8 cellular contexts compared by ENCODE assay signal in the genomic region with DNA sequence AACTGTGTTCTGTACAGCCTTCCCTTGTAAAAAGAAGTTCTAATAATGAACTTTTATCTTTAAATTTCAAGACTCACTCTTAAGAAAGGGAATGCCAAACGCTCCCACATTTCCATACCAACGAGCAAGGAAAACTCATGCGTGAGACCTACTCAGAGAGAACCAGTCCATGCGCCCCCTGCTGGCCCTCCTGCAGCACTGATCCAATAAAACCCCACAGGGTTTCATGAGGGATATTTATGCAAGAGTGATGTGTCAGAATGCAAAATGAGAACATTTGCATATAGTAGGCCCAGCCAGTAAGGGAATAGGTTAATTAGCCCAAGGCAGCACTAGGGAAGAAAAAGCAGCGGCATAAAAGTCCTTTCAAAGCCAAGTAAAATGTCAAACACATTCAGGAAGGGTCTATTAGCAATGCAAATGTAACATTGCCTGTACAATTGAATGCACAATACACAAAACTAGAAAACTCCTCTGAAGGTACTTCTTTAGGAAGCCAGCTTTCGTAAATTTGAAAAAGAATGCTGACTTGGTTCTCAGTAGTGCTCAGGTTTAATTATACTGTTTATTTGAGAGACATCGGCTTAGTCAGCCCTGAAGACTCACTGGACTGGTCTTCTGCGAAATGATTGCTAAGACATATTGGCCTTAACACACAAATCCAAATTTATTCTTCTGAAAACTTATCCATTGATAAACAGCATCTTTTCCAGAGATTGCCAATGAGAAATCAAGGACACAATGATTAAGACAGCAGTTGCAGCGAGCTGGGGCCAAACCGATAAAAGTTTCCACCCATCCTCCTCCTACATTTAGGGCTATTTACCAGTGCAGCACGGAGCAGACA.
DNase-seq lines count a peak whose midpoint lies in the region; ATAC-seq, FAIRE-seq and TF ChIP-seq lines count a peak whose summit lies in the region.

No MANE protein-coding gene starts in this region.

- H3K27me3 Mint-ChIP-seq in CD14-positive monocyte (ENCODE audit: low read depth in 3 of 3) (no peaks in the 10 kb centered on the region), osteocyte (ENCODE audit: unreplicated experiment) (no peaks in the 10 kb centered on the region), type B pancreatic cell (no peaks in the 10 kb centered on the region)

- intact Hi-C loops in CD14-positive monocyte (cut with micrococcal nuclease): loop anchor here (2.0 to 10.0 kb wide), 5 partner anchors 76 to 635 kb away; no protein-coding TSS in a partner anchor

- H3K27ac Mint-ChIP-seq in CD14-positive monocyte (no peak overlapping the region), osteocyte (ENCODE audit: unreplicated experiment) (no peak overlapping the region), type B pancreatic cell (no peak overlapping the region)

- DNase-seq in CD14-positive monocyte (ENCODE audit: low spot score): peak; percentile 64
- DNase-seq in HuH-7.5 (ENCODE audit: low spot score): peak; percentile 67
- peak; percentile 87 for DNase-seq in RKO (ENCODE audit: low spot score)
- DNase-seq in activated T-helper 9 cell treated with anti-CD3 and anti-CD28 coated beads, Interleukin-2, amount 50 U/mL, for 16 hours (ENCODE audit: low read depth): peak; percentile 62
- DNase-seq in frontal cortex (ENCODE audit: low spot score in 2 of 2): peak; percentile 71 to 73
- no peak for DNase-seq in osteocyte (ENCODE audit: extremely low spot score, unreplicated experiment)
- DNase-seq in type B pancreatic cell (ENCODE audit: extremely low spot score, unreplicated experiment): no peak

- peak; percentile 49 for ATAC-seq in GM19324 (IDR thresholded peaks at IDR 0.05; ENCODE audit: low FRiP score, unreplicated experiment)

- H3K4me1 Mint-ChIP-seq in CD14-positive monocyte (peaks cover 12% of the 10 kb centered on the region), osteocyte (ENCODE audit: unreplicated experiment) (peaks cover 23% of the 10 kb centered on the region), type B pancreatic cell (ENCODE audit: unreplicated experiment) (peaks cover 11% of the 10 kb centered on the region)

- H3K9me3 Mint-ChIP-seq in CD14-positive monocyte (peaks cover 0 to 3% (median 2%) of the 10 kb centered on the region in 7 donors), osteocyte (ENCODE audit: unreplicated experiment) (no peaks in the 10 kb centered on the region), type B pancreatic cell (no peaks in the 10 kb centered on the region)

- H3K4me3 Mint-ChIP-seq in CD14-positive monocyte (no peak overlapping the region), osteocyte (ENCODE audit: unreplicated experiment) (no peak overlapping the region), type B pancreatic cell (no peak overlapping the region)

- TF ChIP-seq CTCF in CD14-positive monocyte (IDR thresholded peaks at IDR 0.05) (peak; percentile 83), osteocyte (IDR thresholded peaks at IDR 0.05) (peak; percentile 88), type B pancreatic cell (conservative IDR thresholded peaks at IDR 0.05) (peak; percentile 95)

- FAIRE-seq in frontal cortex (lab: Jason Lieb, UNC): no peak

- H3K36me3 Mint-ChIP-seq in CD14-positive monocyte: peaks cover 15 to 22% of the 10 kb centered on the region in 2 donors
- peaks cover 11% of the 10 kb centered on the region for H3K36me3 Mint-ChIP-seq in osteocyte (ENCODE audit: unreplicated experiment)
- peaks cover 13% of the 10 kb centered on the region for H3K36me3 Mint-ChIP-seq in type B pancreatic cell

Comparison
In these comparisons a context has a peak if more than half of its experiments do, and no peak if none do; other contexts are left out.
1. DNase-seq: peak in CD14-positive monocyte (single experiment), HuH-7.5 (single experiment), RKO (single experiment), activated T-helper 9 cell treated with anti-CD3 and anti-CD28 coated beads, Interleukin-2, amount 50 U/mL, for 16 hours (single experiment) and frontal cortex (2 of 2); none in osteocyte (single experiment) and type B pancreatic cell (single experiment).
2. Peak in every context shown above with its lines, with median percentiles within 50 percentile points of each other: CTCF ChIP-seq.